ENCODE assay signal across 9 cellular contexts in genomic region chr19:16185925-16186234, GRCh38. TPM values are rescaled to one million over a fixed set of nuclear protein-coding genes. Genes with fewer than 3 reads are reported as not detected.
A peak's percentile ranks its signal among the peaks of the same experiment; 100 is the strongest.
DNase-seq lines count a peak whose midpoint lies in the region; ATAC-seq and TF ChIP-seq lines count a peak whose summit lies in the region.
"Had no signal": no experiment of that assay in that cellular context is flagged by ENCODE, and none has a peak within 500 bp of the region (broad histone marks: within the 10 kb centered on the region; RNA-seq: fewer than 3 reads in every experiment).

No MANE protein-coding gene starts in this region.

- CTCF ChIA-PET in PC-9 (lab: Charles Lee), result interaction anchor here (0.6 to 0.9 kb wide), 2 partner anchors 70 to 750 kb away, joined by 3 read pairs; no protein-coding TSS in a partner anchor

- H3K27ac Mint-ChIP-seq in natural killer cell treated with Interleukin-12 subunit alpha and Interleukin-12 subunit beta and Interleukin-15 and Interleukin-18, amount 100 ng/mL, for 72 hours, result peak overlapping the region; percentile 98 to 100

- H3K4me1 Mint-ChIP-seq in natural killer cell treated with Interleukin-12 subunit alpha and Interleukin-12 subunit beta and Interleukin-15 and Interleukin-18, amount 100 ng/mL, for 72 hours (ENCODE audit: low read depth in 2 of 2), result peaks cover 29 to 32% of the 10 kb centered on the region in 2 donors

- peaks cover 15% of the 10 kb centered on the region for H3K36me3 ChIP-seq in PC-9 (ENCODE audit: low read depth)
- peaks cover 26 to 36% of the 10 kb centered on the region in 2 donors for H3K36me3 ChIP-seq in duodenal mucosa (ENCODE audit: control insufficient read depth in 1 of 2, insufficient read depth in 2 of 2, low read length in 2 of 2)

- POLR2A ChIA-PET in PC-9 (lab: Charles Lee; ENCODE audit: unreplicated experiment), result interaction anchor here (1.2 kb wide), 1 partner anchor 12 kb away, joined by 20 read pairs; the partner anchor contains the start of gene AP1M1

- no peaks in the 10 kb centered on the region for H3K9me2 ChIP-seq in PC-9 (ENCODE audit: insufficient read depth)

- peaks cover 36% of the 10 kb centered on the region for H3F3A ChIP-seq in PC-9 (ENCODE audit: insufficient read depth, low read depth)

- intact Hi-C loops in PC-9 (cut with micrococcal nuclease; ENCODE audit: unreplicated experiment), result loop anchor here (10.0 kb wide), 1 partner anchor 251 kb away; the partner anchor contains the start of gene CYP4F11

- 0 out of 2 replicates have a peak, but pooled peaks cover 4% of the 10 kb centered on the region for H4K20me1 ChIP-seq in PC-9 (ENCODE audit: insufficient read depth)

- no peaks in the 10 kb centered on the region for H3K27me3 Mint-ChIP-seq in natural killer cell treated with Interleukin-12 subunit alpha and Interleukin-12 subunit beta and Interleukin-15 and Interleukin-18, amount 100 ng/mL, for 72 hours

- H3K4me3 ChIP-seq in PC-9 (peak overlapping the region; percentile 87), duodenal mucosa (ENCODE audit: low read depth in 1 of 2, low read length in 2 of 2) (peak overlapping the region; percentile 85 to 86)

- no peak for ATAC-seq in natural killer cell treated with Interleukin-12 subunit alpha and Interleukin-12 subunit beta and Interleukin-15 and Interleukin-18, amount 100 ng/mL, for 72 hours
- ATAC-seq in GM19463 (IDR thresholded peaks at IDR 0.05; ENCODE audit: unreplicated experiment), result no peak
- ATAC-seq in HG03460 (IDR thresholded peaks at IDR 0.05; ENCODE audit: unreplicated experiment), result no peak

- peak overlapping the region; percentile 68 to 83 for H3K9ac ChIP-seq in duodenal mucosa (ENCODE audit: low read depth in 1 of 2, low read length in 2 of 2)

- peaks cover 34% of the 10 kb centered on the region for H3K79me2 ChIP-seq in PC-9 (ENCODE audit: low read depth)

- DNase-seq in NCI-H2171 (lab: John Stamatoyannopoulos, UW), result peak; percentile 3
- DNase-seq in NCI-H2171 treated with DMSO at 0.1 percent for 48 hours (lab: John Stamatoyannopoulos, UW), result no peak
- DNase-seq in PC-9, result peak in 1 of 2 experiments; percentile 28
- no peak for DNase-seq in natural killer cell treated with Interleukin-12 subunit alpha and Interleukin-12 subunit beta and Interleukin-15 and Interleukin-18, amount 100 ng/mL, for 72 hours (ENCODE audit: low spot score)
- DNase-seq in dermis blood vessel endothelial cell, result no peak

- peak overlapping the region; percentile 83 for H3K4me2 ChIP-seq in PC-9

- peaks cover 19% of the 10 kb centered on the region; the same call in 1 of the 2 replicates for H3K4me1 ChIP-seq in PC-9 (replicated peaks; ENCODE audit: insufficient read depth)
- peaks cover 9 to 20% of the 10 kb centered on the region in 2 donors for H3K4me1 ChIP-seq in duodenal mucosa (ENCODE audit: control insufficient read depth in 1 of 2, insufficient read depth in 2 of 2, low read length in 2 of 2)

- H3K27ac ChIP-seq in PC-9 (no peak overlapping the region), duodenal mucosa (ENCODE audit: low read depth, low read length) (no peak overlapping the region)

- BruUV-seq in PC-9 (replicated peaks; lab: Mats Ljungman, UMichigan), result no TSS peak

- H3K4me3 Mint-ChIP-seq in natural killer cell treated with Interleukin-12 subunit alpha and Interleukin-12 subunit beta and Interleukin-15 and Interleukin-18, amount 100 ng/mL, for 72 hours, result peak overlapping the region; percentile 100

- H3K36me3 Mint-ChIP-seq in natural killer cell treated with Interleukin-12 subunit alpha and Interleukin-12 subunit beta and Interleukin-15 and Interleukin-18, amount 100 ng/mL, for 72 hours, result peaks cover 13% of the 10 kb centered on the region

- H2AFZ ChIP-seq in PC-9, result peak overlapping the region; percentile 84; the same call in 1 of the 2 replicates

- H3K9me3 ChIP-seq in PC-9 (ENCODE audit: insufficient read depth, low read depth), result no peaks in the 10 kb centered on the region
- H3K9me3 ChIP-seq in duodenal mucosa (ENCODE audit: control insufficient read depth in 1 of 2, low read length in 2 of 2), result no peaks in the 10 kb centered on the region

- H3K27me3 ChIP-seq in PC-9 (ENCODE audit: insufficient read depth, low read depth) (no peaks in the 10 kb centered on the region), duodenal mucosa (ENCODE audit: control insufficient read depth in 1 of 2, insufficient read depth in 2 of 2, low read length in 2 of 2) (no peaks in the 10 kb centered on the region)

- H3K9me3 Mint-ChIP-seq in natural killer cell treated with Interleukin-12 subunit alpha and Interleukin-12 subunit beta and Interleukin-15 and Interleukin-18, amount 100 ng/mL, for 72 hours, result no peaks in the 10 kb centered on the region

- peak; percentile 59 for TF ChIP-seq CTCF in PC-9 (conservative IDR thresholded peaks at IDR 0.05)

RNA-seq across cellular contexts. Expression of gene FAM32A, which starts 0.7 kb away (rescaled TPM):
- total RNA-seq in PC-9 (2021) (44.3 and 66.5 TPM in 2 replicates), dermis blood vessel endothelial cell (144 and 166 TPM in 2 replicates)
- 10 to 100 TPM; 46.7 to 60.8 TPM for total RNA-seq in natural killer cell treated with Interleukin-12 subunit alpha and Interleukin-12 subunit beta and Interleukin-15 and Interleukin-18, amount 100 ng/mL, for 72 hours

RNA-seq across cellular contexts. Expression of gene AP1M1, which starts 11.8 kb away (rescaled TPM):
- total RNA-seq in PC-9 (2021) (27.5 and 52.8 TPM in 2 replicates), dermis blood vessel endothelial cell (65.9 and 108 TPM in 2 replicates)
- 100 to 1,000 TPM; 115 to 145 TPM for total RNA-seq in natural killer cell treated with Interleukin-12 subunit alpha and Interleukin-12 subunit beta and Interleukin-15 and Interleukin-18, amount 100 ng/mL, for 72 hours

RNA-seq across cellular contexts. Expression of gene CIB3, which starts 12.6 kb away (rescaled TPM):
- total RNA-seq in PC-9 (2021) (not detected in 2 replicates), dermis blood vessel endothelial cell (not detected in 2 replicates)
- total RNA-seq in natural killer cell treated with Interleukin-12 subunit alpha and Interleukin-12 subunit beta and Interleukin-15 and Interleukin-18, amount 100 ng/mL, for 72 hours, result 1 to 10 TPM in 1 of 2 donors, not detected in 1; 1.4 TPM
- total RNA-seq: activated CD8-positive, alpha-beta memory T cell treated with anti-CD3 and anti-CD28 coated beads for 36 hours had no signal

RNA-seq across cellular contexts. Expression of gene HSH2D, which starts 42.4 kb away (rescaled TPM):
- 10.9 and 13.7 TPM in 2 replicates for total RNA-seq in PC-9 (2021)
- total RNA-seq in natural killer cell treated with Interleukin-12 subunit alpha and Interleukin-12 subunit beta and Interleukin-15 and Interleukin-18, amount 100 ng/mL, for 72 hours, result 100 to 1,000 TPM; 135 to 188 TPM
- total RNA-seq in dermis blood vessel endothelial cell, result 0.05 TPM in 1 of 2 replicates, not detected in the other
